In the genomic region with DNA sequence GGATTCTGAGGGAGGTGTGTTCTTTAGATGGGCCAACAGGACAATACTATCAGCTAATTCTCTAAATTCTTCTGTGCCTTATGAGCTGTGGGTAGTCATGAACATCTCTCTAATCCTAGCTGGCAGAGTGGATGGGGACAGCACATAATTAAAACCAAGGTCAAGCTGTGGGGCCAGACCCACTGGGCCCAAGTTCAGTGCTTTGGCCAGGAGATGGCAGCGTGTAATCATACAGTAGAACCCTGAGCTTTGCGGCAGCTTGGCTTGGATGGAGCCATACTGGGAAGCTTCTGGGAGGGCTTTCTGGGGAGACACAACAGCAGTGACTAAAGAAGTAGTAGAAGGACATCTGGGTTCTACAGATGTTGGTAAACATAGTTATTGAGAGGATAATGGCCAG, we compare ENCODE assay signal across 8 cellular contexts.
DNase-seq lines count a peak whose midpoint lies in the region; ATAC-seq and TF ChIP-seq lines count a peak whose summit lies in the region.

No MANE protein-coding gene starts in this region.

- in situ Hi-C loops in gastrocnemius medialis (cut with MboI; ENCODE audit: low sequenced_read_pairs in 4 of 4), result no loop called here
- in situ Hi-C loops in KBM-7 (cut with MboI; ENCODE audit: low pct_unique_long_range_greater_than_20kb, low sequenced_read_pairs), result no loop called here

- no peak for ATAC-seq in gastrocnemius medialis
- no peak for ATAC-seq in GM21529 (IDR thresholded peaks at IDR 0.05; ENCODE audit: unreplicated experiment)
- ATAC-seq in GM19395 (IDR thresholded peaks at IDR 0.05; ENCODE audit: unreplicated experiment), result no peak

- no peaks in the 10 kb centered on the region for H3K9me3 ChIP-seq in gastrocnemius medialis

- intact Hi-C loops in gastrocnemius medialis (cut with DNase I; ENCODE audit: low total_unique reads), result no loop called here

- no peak overlapping the region for H3K27ac ChIP-seq in gastrocnemius medialis

- H3K4me3 ChIP-seq in cardiac fibroblast (replicated peaks in 1 of 2; ENCODE audit: low read depth in 2 of 2, low read length in 2 of 2) (no peak overlapping the region), gastrocnemius medialis (no peak overlapping the region)

- peak; percentile 48 for DNase-seq in GM03348 (ENCODE audit: low spot score)
- peak; percentile 5 for DNase-seq in HT1080 (ENCODE audit: low read depth)
- peak; percentile 49 to 59 for DNase-seq in cardiac fibroblast (ENCODE audit: low read depth in 2 of 2)
- no peak for DNase-seq in gastrocnemius medialis
- DNase-seq in KBM-7, result no peak
- DNase-seq in NCI-H524 treated with DMSO at 0.1 percent for 48 hours (lab: John Stamatoyannopoulos, UW), result no peak

- no peaks in the 10 kb centered on the region for H3K27me3 ChIP-seq in gastrocnemius medialis

- TF ChIP-seq CTCF in cardiac fibroblast (IDR thresholded peaks at IDR 0.05; ENCODE audit: low read depth, low read length) (peak; percentile 57), gastrocnemius medialis (IDR thresholded peaks at IDR 0.05 in 4 of 5, conservative IDR thresholded peaks at IDR 0.05 in 1 of 5) (peak in 3 of 5 experiments; percentile 15 to 37 (median 20))

- no peak for TF ChIP-seq POLR2A in gastrocnemius medialis (IDR thresholded peaks at IDR 0.05)

- H3K4me1 ChIP-seq in gastrocnemius medialis, result no peaks in the 10 kb centered on the region

- no peaks in the 10 kb centered on the region for H3K36me3 ChIP-seq in gastrocnemius medialis

Comparison
In these comparisons a context has a peak if more than half of its experiments do, and no peak if none do; other contexts are left out.
1. DNase-seq: peak in GM03348 (single experiment), HT1080 (single experiment) and cardiac fibroblast (2 of 2); none in gastrocnemius medialis (0 of 2), KBM-7 (single experiment) and NCI-H524 treated with DMSO at 0.1 percent for 48 hours (single experiment).